Comparison of ENCODE assay signal across 1 cellular context in the genomic region with DNA sequence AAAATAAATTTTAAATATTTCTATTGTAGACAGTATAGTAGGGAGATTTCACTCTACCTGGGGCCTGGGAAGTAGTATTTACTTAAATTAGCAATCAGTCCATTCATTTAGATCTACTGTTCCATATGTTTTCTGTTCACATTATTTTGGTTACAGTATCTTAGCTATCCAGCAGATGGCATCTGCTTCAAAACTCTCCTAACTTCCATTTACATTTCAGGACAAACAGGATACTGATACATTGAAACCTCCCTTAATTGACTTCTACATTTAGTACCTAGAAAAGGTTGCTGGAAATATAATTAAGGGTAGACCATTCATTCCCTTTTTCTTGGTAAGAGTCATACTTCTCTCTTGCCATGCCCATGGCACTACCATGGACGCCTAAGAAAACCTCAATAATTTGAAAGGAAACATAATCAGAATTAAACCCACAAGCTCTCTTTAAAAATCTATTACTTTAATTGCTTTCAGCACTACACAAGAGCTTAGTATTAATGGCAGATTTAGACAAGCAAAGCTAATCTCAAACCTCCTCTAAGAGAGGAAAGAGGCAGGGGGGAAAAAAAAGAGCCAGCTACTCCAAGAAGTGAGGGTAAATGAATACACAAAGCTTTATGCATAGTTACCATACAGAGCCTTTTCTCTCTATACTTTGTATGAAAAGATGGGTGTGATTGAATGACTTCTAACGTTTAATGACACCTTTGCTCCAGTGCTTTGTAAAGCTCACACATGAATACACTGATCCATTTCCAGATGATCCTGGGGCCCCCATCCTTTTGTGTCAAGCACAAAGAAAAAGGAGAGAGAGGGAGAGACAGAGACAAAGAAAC.
TF ChIP-seq lines count a peak whose summit lies in the region.

No MANE protein-coding gene starts in this region.

TF ChIP-seq in HepG2, 621 proteins besides CTCF, POLR2A, EP300 and RAD21 (continued from another document):
- TF ChIP-seq, protein P1, sequence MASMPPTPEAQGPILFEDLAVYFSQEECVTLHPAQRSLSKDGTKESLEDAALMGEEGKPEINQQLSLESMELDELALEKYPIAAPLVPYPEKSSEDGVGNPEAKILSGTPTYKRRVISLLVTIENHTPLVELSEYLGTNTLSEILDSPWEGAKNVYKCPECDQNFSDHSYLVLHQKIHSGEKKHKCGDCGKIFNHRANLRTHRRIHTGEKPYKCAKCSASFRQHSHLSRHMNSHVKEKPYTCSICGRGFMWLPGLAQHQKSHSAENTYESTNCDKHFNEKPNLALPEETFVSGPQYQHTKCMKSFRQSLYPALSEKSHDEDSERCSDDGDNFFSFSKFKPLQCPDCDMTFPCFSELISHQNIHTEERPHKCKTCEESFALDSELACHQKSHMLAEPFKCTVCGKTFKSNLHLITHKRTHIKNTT (CRISPR knock-in tag; IDR thresholded peaks at IDR 0.05) = no peak
- TF ChIP-seq ZNF556 (CRISPR knock-in tag; IDR thresholded peaks at IDR 0.05; ENCODE audit: borderline replicate concordance) (no peak), RXRB (CRISPR knock-in tag; IDR thresholded peaks at IDR 0.05; ENCODE audit: borderline replicate concordance) (no peak), FOXA3 (CRISPR knock-in tag; IDR thresholded peaks at IDR 0.05) (0 out of 2 replicates have a peak, but pooled peaks have one; percentile 16), GATAD2A (CRISPR knock-in tag; IDR thresholded peaks at IDR 0.05) (peak; percentile 35; the same call in 1 of the 2 replicates)
TF ChIP-seq in HepG2: peak in this region for 5.
